8 cellular contexts compared by ENCODE assay signal in genomic region chr10:100370976-100371706, GRCh38. TPM values are rescaled to one million over a fixed set of nuclear protein-coding genes. Genes with fewer than 3 reads are reported as not detected.
DNase-seq lines count a peak whose midpoint lies in the region; ATAC-seq lines count a peak whose summit lies in the region.

No MANE protein-coding gene starts in this region.

- no peaks in the 10 kb centered on the region for H3K36me3 ChIP-seq in mesenchymal stem cell (ENCODE audit: control insufficient read depth in 1 of 2, insufficient read depth in 2 of 2, low read depth in 1 of 2, low read length in 2 of 2)

- H3K23ac ChIP-seq in mesenchymal stem cell (ENCODE audit: low read length in 2 of 2) = no peak overlapping the region

- H2BK12ac ChIP-seq in mesenchymal stem cell (ENCODE audit: low read length in 2 of 2) = peak overlapping the region; percentile 51 to 90

- ATAC-seq in GM18498 (IDR thresholded peaks at IDR 0.05; ENCODE audit: unreplicated experiment) (no peak), HG02970 (IDR thresholded peaks at IDR 0.05; ENCODE audit: low FRiP score, unreplicated experiment) (no peak)

- peak overlapping the region; percentile 58 to 77 for H3K18ac ChIP-seq in mesenchymal stem cell (ENCODE audit: low read depth in 1 of 2, low read length in 2 of 2)

- H4K8ac ChIP-seq in mesenchymal stem cell (ENCODE audit: low read length) = peak overlapping the region; percentile 64

- DNase-seq in Daoy (ENCODE audit: low read depth) = peak; percentile 92
- peak; percentile 12 for DNase-seq in NCI-H2227 treated with DMSO at 0.1 percent for 48 hours (lab: John Stamatoyannopoulos, UW)
- peak; percentile 51 to 57 (median 53) for DNase-seq in activated CD8-positive, alpha-beta memory T cell treated with anti-CD3 and anti-CD28 coated beads for 48 hours (ENCODE audit: low read depth in 2 of 3, low spot score in 2 of 3)
- peak; percentile 33 for DNase-seq in effector CD4-positive, alpha-beta T cell
- DNase-seq in mesenchymal stem cell = peak; percentile 94
- peak; percentile 36 for DNase-seq in stimulated activated CD8-positive, alpha-beta memory T cell treated with anti-CD3 and anti-CD28 coated beads, Interleukin-15, amount 100 ng/mL, for 24 hours (ENCODE audit: low read depth)

- peak overlapping the region; percentile 64 for H2BK120ac ChIP-seq in mesenchymal stem cell (ENCODE audit: low read depth, low read length)

- peak overlapping the region; percentile 78 for H4K91ac ChIP-seq in mesenchymal stem cell (ENCODE audit: low read length)

- no peak overlapping the region for H3K4me2 ChIP-seq in mesenchymal stem cell (ENCODE audit: low read length, poor library complexity, severe bottlenecking)

- no peak overlapping the region for H2AK5ac ChIP-seq in mesenchymal stem cell (ENCODE audit: low read length, severe bottlenecking)

- no peak overlapping the region for H2BK15ac ChIP-seq in mesenchymal stem cell (ENCODE audit: low read depth, poor library complexity, severe bottlenecking)

- peaks cover 17% of the 10 kb centered on the region for H3K4me1 ChIP-seq in mesenchymal stem cell (ENCODE audit: control insufficient read depth, insufficient read depth, low read depth, low read length)

- peak overlapping the region; percentile 31 to 90 for H3K4ac ChIP-seq in mesenchymal stem cell (ENCODE audit: low read depth in 1 of 2, low read length in 2 of 2)

- WGBS in mesenchymal stem cell = 3% methylated on average over 11 of the region's 12 CpGs

- no peak overlapping the region for H3K14ac ChIP-seq in mesenchymal stem cell (ENCODE audit: low read length in 2 of 2)

- H3K79me1 ChIP-seq in mesenchymal stem cell (replicated peaks; ENCODE audit: low read length, poor library complexity, severe bottlenecking) = peaks cover 1% of the 10 kb centered on the region

- H3K27ac ChIP-seq in mesenchymal stem cell (ENCODE audit: low read length, poor library complexity, severe bottlenecking) = peak overlapping the region; percentile 79

- peak overlapping the region; percentile 68 for H2BK5ac ChIP-seq in mesenchymal stem cell (ENCODE audit: low read depth, low read length, poor library complexity, severe bottlenecking)

- H3K9me3 ChIP-seq in mesenchymal stem cell (ENCODE audit: control insufficient read depth, low read length) = no peaks in the 10 kb centered on the region

- no peak overlapping the region for H2AFZ ChIP-seq in mesenchymal stem cell (ENCODE audit: low read depth, low read length)

- H3K27me3 ChIP-seq in mesenchymal stem cell (ENCODE audit: control insufficient read depth in 1 of 2, insufficient read depth in 1 of 2, low read length in 2 of 2) = no peaks in the 10 kb centered on the region

- H3K9ac ChIP-seq in mesenchymal stem cell (ENCODE audit: low read length) = peak overlapping the region; percentile 70

- peak overlapping the region in 1 of 2 experiments; percentile 46 for H3K4me3 ChIP-seq in mesenchymal stem cell (ENCODE audit: insufficient read depth in 1 of 2, low read depth in 1 of 2, low read length in 2 of 2)

RNA-seq across cellular contexts. Expression of gene SCD, which starts 24.1 kb away (rescaled TPM):
- total RNA-seq in Daoy (2014; rRNA removed; shearing (Covaris generic)) = 45.2 and 46.5 TPM in 2 replicates
- polyA plus RNA-seq in mesenchymal stem cell (2013, experiment 1 of 2) = 787 TPM
- polyA plus RNA-seq in mesenchymal stem cell (2013, experiment 2 of 2) = 779 TPM

RNA-seq across cellular contexts. Expression of gene PKD2L1, which starts 41.1 kb away (rescaled TPM):
- not detected in 2 replicates for total RNA-seq in Daoy (2014; rRNA removed; shearing (Covaris generic))
- polyA plus RNA-seq in mesenchymal stem cell (2013, experiment 1 of 2) = 0.01 TPM
- polyA plus RNA-seq in mesenchymal stem cell (2013, experiment 2 of 2) = not detected

Comparison
In these comparisons a context has a peak if more than half of its experiments do, and no peak if none do; other contexts are left out.
1. DNase-seq: peak in every context shown above with its lines; median percentile 94 in mesenchymal stem cell; 92 in Daoy; 53 in activated CD8-positive, alpha-beta memory T cell treated with anti-CD3 and anti-CD28 coated beads for 48 hours; 36 in stimulated activated CD8-positive, alpha-beta memory T cell treated with anti-CD3 and anti-CD28 coated beads, Interleukin-15, amount 100 ng/mL, for 24 hours; 33 in effector CD4-positive, alpha-beta T cell; 12 in NCI-H2227 treated with DMSO at 0.1 percent for 48 hours.